ENCODE assay signal across 9 cellular contexts in genomic region chr1:59272507-59272906, GRCh38. TPM values are rescaled to one million over a fixed set of nuclear protein-coding genes. Genes with fewer than 3 reads are reported as not detected.
DNase-seq lines count a peak whose midpoint lies in the region; ATAC-seq and TF ChIP-seq lines count a peak whose summit lies in the region.
"Had no signal": no experiment of that assay in that cellular context is flagged by ENCODE, and none has a peak within 500 bp of the region (broad histone marks: within the 10 kb centered on the region; RNA-seq: fewer than 3 reads in every experiment).

No MANE protein-coding gene starts in this region.

- POLR2A ChIA-PET in PC-9 (lab: Charles Lee; ENCODE audit: unreplicated experiment): no interaction called here

- TF ChIP-seq CTCF in gastroesophageal sphincter (IDR thresholded peaks at IDR 0.05) (no peak), PC-9 (conservative IDR thresholded peaks at IDR 0.05) (no peak), lower lobe of right lung (IDR thresholded peaks at IDR 0.05) (no peak)

- peaks cover 10% of the 10 kb centered on the region; the same call in 1 of the 2 replicates for H3K9me3 ChIP-seq in BLaER1
- no peaks in the 10 kb centered on the region for H3K9me3 ChIP-seq in gastroesophageal sphincter
- no peaks in the 10 kb centered on the region for H3K9me3 ChIP-seq in PC-9 (ENCODE audit: insufficient read depth, low read depth)
- H3K9me3 ChIP-seq in lower lobe of right lung: no peaks in the 10 kb centered on the region

- peak; percentile 80 for ATAC-seq in GM19463 (IDR thresholded peaks at IDR 0.05; ENCODE audit: unreplicated experiment)
- peak; percentile 43 for ATAC-seq in gastroesophageal sphincter
- no peak for ATAC-seq in lower lobe of right lung

- no peaks in the 10 kb centered on the region for H3K9me2 ChIP-seq in PC-9 (ENCODE audit: insufficient read depth)

- no peaks in the 10 kb centered on the region for H3F3A ChIP-seq in PC-9 (ENCODE audit: insufficient read depth, low read depth)

- peak overlapping the region; percentile 64 for H3K4me2 ChIP-seq in BLaER1
- H3K4me2 ChIP-seq in PC-9: no peak overlapping the region

- H3K36me3 ChIP-seq in BLaER1 (no peaks in the 10 kb centered on the region), gastroesophageal sphincter (no peaks in the 10 kb centered on the region), PC-9 (ENCODE audit: low read depth) (no peaks in the 10 kb centered on the region), lower lobe of right lung (no peaks in the 10 kb centered on the region)

- no peak for TF ChIP-seq EP300 in gastroesophageal sphincter (IDR thresholded peaks at IDR 0.05)

- no peak for TF ChIP-seq POLR2A in gastroesophageal sphincter (IDR thresholded peaks at IDR 0.05)

- CTCF ChIA-PET in PC-9 (lab: Charles Lee): no interaction called here

- intact Hi-C loops in PC-9 (cut with micrococcal nuclease; ENCODE audit: unreplicated experiment) (no loop called here), lower lobe of right lung (cut with DNase I) (no loop called here)

- no TSS peak for BruUV-seq in PC-9 (replicated peaks; lab: Mats Ljungman, UMichigan)

- DNase-seq in HS-5 (ENCODE audit: low read depth): peak; percentile 41
- DNase-seq in PC-9: no peak
- DNase-seq in nucleus accumbens (lab: John Stamatoyannopoulos, UW): no peak
- DNase-seq in lower lobe of right lung: no peak
- no peak for DNase-seq in stimulated activated CD4-positive, alpha-beta T cell treated with anti-CD3 and anti-CD28 coated beads, Interleukin-12 subunit alpha, Interleukin-12 subunit beta, amount 100 ng/mL, for 4 hours
- DNase-seq: NCI-H187 had no signal

- H3K9ac ChIP-seq in BLaER1: no peak overlapping the region

- H3K27ac ChIP-seq in BLaER1 (peak overlapping the region; percentile 28; the same call in 1 of the 2 replicates), gastroesophageal sphincter (no peak overlapping the region), PC-9 (no peak overlapping the region), lower lobe of right lung (no peak overlapping the region)

- H4K20me1 ChIP-seq in BLaER1 (no peaks in the 10 kb centered on the region), PC-9 (ENCODE audit: insufficient read depth) (no peaks in the 10 kb centered on the region)

- H3K4me3 ChIP-seq in BLaER1: peak overlapping the region; percentile 9; the same call in 1 of the 2 replicates
- H3K4me3 ChIP-seq in gastroesophageal sphincter: no peak overlapping the region
- no peak overlapping the region for H3K4me3 ChIP-seq in PC-9
- no peak overlapping the region for H3K4me3 ChIP-seq in lower lobe of right lung

- 73 to 88% methylated on average over 1 of the region's 1 CpG for WGBS in gastroesophageal sphincter (ENCODE audit: low coverage in 1 of 2), 2 donors

- H3K27me3 ChIP-seq in BLaER1: no peaks in the 10 kb centered on the region
- H3K27me3 ChIP-seq in gastroesophageal sphincter: no peaks in the 10 kb centered on the region
- no peaks in the 10 kb centered on the region for H3K27me3 ChIP-seq in PC-9 (ENCODE audit: insufficient read depth, low read depth)
- H3K27me3 ChIP-seq in lower lobe of right lung (ENCODE audit: low read depth): no peaks in the 10 kb centered on the region

- H2AFZ ChIP-seq in PC-9: no peak overlapping the region

- no peaks in the 10 kb centered on the region for H3K79me2 ChIP-seq in PC-9 (ENCODE audit: low read depth)

- H3K4me1 ChIP-seq in BLaER1: peaks cover 31% of the 10 kb centered on the region
- peaks cover 0 to 6% (median 0%) of the 10 kb centered on the region in 3 donors for H3K4me1 ChIP-seq in gastroesophageal sphincter
- H3K4me1 ChIP-seq in PC-9 (replicated peaks; ENCODE audit: insufficient read depth): no peaks in the 10 kb centered on the region
- H3K4me1 ChIP-seq in lower lobe of right lung: peaks cover 6% of the 10 kb centered on the region

RNA-seq across cellular contexts. Expression of gene FGGY, which starts 24.4 kb away (rescaled TPM):
- total RNA-seq in gastroesophageal sphincter (10 to 100 TPM; 19.0 to 29.6 (median 25.2) TPM), PC-9 (2021) (17.8 and 22.5 TPM in 2 replicates), lower lobe of right lung (31.4 TPM)

Comparison
In these comparisons a context has a peak if more than half of its experiments do, and no peak if none do; other contexts are left out.
1. ATAC-seq: peak in GM19463 (single experiment) and gastroesophageal sphincter (single experiment); none in lower lobe of right lung (0 of 2).